In the genomic region with DNA sequence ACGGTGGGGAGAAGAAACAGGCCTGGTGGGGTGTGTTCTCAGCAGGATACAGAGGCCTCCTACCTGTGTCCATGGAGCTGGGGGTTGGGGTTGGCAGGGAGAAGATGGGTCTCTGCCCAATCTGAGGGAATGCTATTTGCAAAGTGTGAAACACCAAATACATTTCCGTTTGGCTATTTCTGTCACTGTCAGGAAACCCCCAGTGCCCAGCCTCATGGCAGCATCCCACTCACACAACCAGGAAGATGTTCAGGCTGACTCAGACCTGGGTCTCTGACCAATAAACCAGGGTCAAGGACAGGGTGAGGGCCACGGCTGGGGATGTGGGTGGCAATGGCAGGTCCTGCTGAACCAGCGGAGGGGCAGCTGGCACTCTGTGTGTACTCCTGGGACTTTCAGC, we compare ENCODE assay signal across 1 cellular context.
TF ChIP-seq lines count a peak whose summit lies in the region.

No MANE protein-coding gene starts in this region.

TF ChIP-seq in GM12878, 131 proteins besides CTCF, POLR2A, EP300 and RAD21 (continued from another document):
- TF ChIP-seq, protein P1, sequence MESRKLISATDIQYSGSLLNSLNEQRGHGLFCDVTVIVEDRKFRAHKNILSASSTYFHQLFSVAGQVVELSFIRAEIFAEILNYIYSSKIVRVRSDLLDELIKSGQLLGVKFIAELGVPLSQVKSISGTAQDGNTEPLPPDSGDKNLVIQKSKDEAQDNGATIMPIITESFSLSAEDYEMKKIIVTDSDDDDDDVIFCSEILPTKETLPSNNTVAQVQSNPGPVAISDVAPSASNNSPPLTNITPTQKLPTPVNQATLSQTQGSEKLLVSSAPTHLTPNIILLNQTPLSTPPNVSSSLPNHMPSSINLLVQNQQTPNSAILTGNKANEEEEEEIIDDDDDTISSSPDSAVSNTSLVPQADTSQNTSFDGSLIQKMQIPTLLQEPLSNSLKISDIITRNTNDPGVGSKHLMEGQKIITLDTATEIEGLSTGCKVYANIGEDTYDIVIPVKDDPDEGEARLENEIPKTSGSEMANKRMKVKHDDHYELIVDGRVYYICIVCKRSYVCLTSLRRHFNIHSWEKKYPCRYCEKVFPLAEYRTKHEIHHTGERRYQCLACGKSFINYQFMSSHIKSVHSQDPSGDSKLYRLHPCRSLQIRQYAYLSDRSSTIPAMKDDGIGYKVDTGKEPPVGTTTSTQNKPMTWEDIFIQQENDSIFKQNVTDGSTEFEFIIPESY (IDR thresholded peaks at IDR 0.05), result no peak
- TF ChIP-seq IKZF1 (conservative IDR thresholded peaks at IDR 0.05), result 0 out of 2 replicates have a peak, but pooled peaks have one; percentile 11
- TF ChIP-seq MEF2A (IDR thresholded peaks at IDR 0.05; ENCODE audit: insufficient read depth, low read depth, low read length), result peak; percentile 21; the same call in 1 of the 2 replicates
